In the genomic region with DNA sequence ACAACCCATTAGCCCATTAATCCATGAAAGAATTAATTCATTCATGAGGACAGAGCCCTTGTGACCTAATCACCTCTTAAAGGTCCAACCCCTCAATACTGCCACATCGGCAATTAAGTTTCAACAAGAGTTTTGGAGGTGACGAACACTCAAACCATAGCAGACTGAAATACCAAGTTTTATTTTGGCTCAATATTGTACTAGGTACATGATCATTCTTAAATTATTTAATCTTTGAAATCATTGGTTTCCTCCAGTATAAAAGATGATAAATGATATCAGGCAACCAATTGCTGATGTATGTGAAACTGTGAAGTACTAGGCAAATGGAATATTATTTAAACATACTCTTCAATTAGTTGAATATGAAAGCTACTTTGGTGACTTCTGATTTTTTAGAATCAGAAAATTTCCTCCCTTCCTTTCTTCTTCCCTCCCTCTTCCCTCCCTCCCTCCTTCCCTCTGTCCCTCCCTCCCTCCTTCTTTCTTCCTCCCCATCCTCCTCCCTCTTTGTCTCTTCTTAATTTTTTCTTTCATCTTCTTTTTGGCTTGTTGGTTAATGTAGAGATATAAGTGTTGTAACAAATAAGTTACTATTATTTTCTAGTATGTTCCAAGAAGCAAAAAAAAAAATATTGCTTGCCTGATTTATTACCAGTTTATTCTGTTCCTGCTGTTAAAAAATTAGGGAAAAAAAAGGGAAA, we compare ENCODE assay signal across 9 cellular contexts.
A peak's percentile ranks its signal among the peaks of the same experiment; 100 is the strongest.
DNase-seq lines count a peak whose midpoint lies in the region; ATAC-seq, FAIRE-seq and TF ChIP-seq lines count a peak whose summit lies in the region.
"Had no signal": no experiment of that assay in that cellular context is flagged by ENCODE, and none has a peak within 500 bp of the region (broad histone marks: within the 10 kb centered on the region; RNA-seq: fewer than 3 reads in every experiment).

No MANE protein-coding gene starts in this region.

- TF ChIP-seq CTCF in SK-N-SH (IDR thresholded peaks at IDR 0.05) (no peak), SU-DHL-6 (IDR thresholded peaks at IDR 0.05; ENCODE audit: insufficient read depth, low read length, poor library complexity, severe bottlenecking) (no peak), left lung (IDR thresholded peaks at IDR 0.05) (no peak), pancreas (IDR thresholded peaks at IDR 0.05) (no peak)

- CTCF ChIA-PET in SK-N-SH (lab: Yijun Ruan, JAX), result interaction anchor here (1.0 kb wide), 1 partner anchor 29 kb away, joined by 4 read pairs; no protein-coding TSS in a partner anchor

- no peak overlapping the region for H2AFZ ChIP-seq in SK-N-SH (ENCODE audit: low read depth)
- peak overlapping the region; percentile 49 for H2AFZ ChIP-seq in SU-DHL-6 (ENCODE audit: low read depth, low read length, severe bottlenecking)

- no peaks in the 10 kb centered on the region for H3K9me3 ChIP-seq in SK-N-SH
- no peaks in the 10 kb centered on the region for H3K9me3 ChIP-seq in SU-DHL-6 (ENCODE audit: insufficient read depth, low read length)
- no peaks in the 10 kb centered on the region for H3K9me3 ChIP-seq in left lung
- no peaks in the 10 kb centered on the region for H3K9me3 ChIP-seq in subcutaneous abdominal adipose tissue (ENCODE audit: control insufficient read depth in 5 of 5, low read length in 5 of 5)
- H3K9me3 ChIP-seq in pancreas, result no peaks in the 10 kb centered on the region

- H4K20me1 ChIP-seq in SK-N-SH (ENCODE audit: insufficient read depth) (no peaks in the 10 kb centered on the region), SU-DHL-6 (ENCODE audit: low read depth, low read length) (no peaks in the 10 kb centered on the region)

- H3K27me3 ChIP-seq in SK-N-SH (ENCODE audit: insufficient read depth) (no peaks in the 10 kb centered on the region), SU-DHL-6 (ENCODE audit: low read length) (no peaks in the 10 kb centered on the region), left lung (no peaks in the 10 kb centered on the region), subcutaneous abdominal adipose tissue (ENCODE audit: control insufficient read depth in 5 of 5, insufficient read depth in 4 of 5, low read length in 5 of 5) (no peaks in the 10 kb centered on the region), pancreas (no peaks in the 10 kb centered on the region)

- intact Hi-C loops in left lung (cut with DNase I), result no loop called here
- intact Hi-C loops in pancreas (cut with DNase I), result no loop called here

- H3K4me3 ChIP-seq in SK-N-SH (ENCODE audit: low read depth in 2 of 2, low read length in 1 of 2) (no peak overlapping the region), SU-DHL-6 (ENCODE audit: insufficient read depth, low read length, poor library complexity, severe bottlenecking) (no peak overlapping the region), left lung (peak overlapping the region in 1 of 2 donors; percentile 6), subcutaneous abdominal adipose tissue (ENCODE audit: low read depth in 1 of 5, low read length in 5 of 5) (no peak overlapping the region), pancreas (no peak overlapping the region)

- TF ChIP-seq EP300 in SK-N-SH (IDR thresholded peaks at IDR 0.05; ENCODE audit: borderline replicate concordance in 1 of 2, low read depth in 1 of 2, low read length in 1 of 2), result no peak

- ATAC-seq in SK-N-SH treated with all-trans-retinoic acid at 6 μM for 48 hours, result no peak
- ATAC-seq in left lung, result no peak
- no peak for ATAC-seq in GM19463 (IDR thresholded peaks at IDR 0.05; ENCODE audit: unreplicated experiment)
- ATAC-seq in pancreas, result no peak
- no peak for ATAC-seq in HG03045 (IDR thresholded peaks at IDR 0.05; ENCODE audit: unreplicated experiment)

- H3K9me2 ChIP-seq in SK-N-SH (no peaks in the 10 kb centered on the region), SU-DHL-6 (replicated peaks; ENCODE audit: insufficient read depth, low read length) (no peaks in the 10 kb centered on the region)

- H3K4me1 ChIP-seq in SK-N-SH (ENCODE audit: control insufficient read depth in 1 of 2, insufficient read depth in 2 of 2, low read depth in 1 of 2, low read length in 1 of 2) (peaks cover 2 to 23% of the 10 kb centered on the region in 2 experiments; a peak in 3 of 4 replicates), left lung (peaks cover 5 to 35% of the 10 kb centered on the region in 2 donors), subcutaneous abdominal adipose tissue (ENCODE audit: control insufficient read depth in 5 of 5, insufficient read depth in 5 of 5, low read length in 5 of 5) (peaks cover 0 to 29% (median 27%) of the 10 kb centered on the region in 5 donors), pancreas (peaks cover 10 to 30% (median 30%) of the 10 kb centered on the region in 3 donors)

- no peaks in the 10 kb centered on the region for H3K79me2 ChIP-seq in SK-N-SH (ENCODE audit: insufficient read depth)
- H3K79me2 ChIP-seq in SU-DHL-6 (ENCODE audit: insufficient read depth, low read length), result no peaks in the 10 kb centered on the region

- H3K27ac ChIP-seq in SK-N-SH (ENCODE audit: low read depth in 2 of 2, low read length in 1 of 2) (peak overlapping the region; percentile 76 to 100; a peak in 3 of 4 replicates), SU-DHL-6 (ENCODE audit: low read depth, low read length) (peak overlapping the region; percentile 91), left lung (peak overlapping the region; percentile 89 to 92), subcutaneous abdominal adipose tissue (ENCODE audit: low read depth, low read length) (peak overlapping the region; percentile 95), pancreas (peak overlapping the region in 2 of 4 donors; percentile 67 to 73)

- WGBS in SK-N-SH (ENCODE audit: low lambda C conversion rate), result 100% methylated on average over 2 of the region's 2 CpGs
- WGBS in pancreas, 2 donors, result 97 to 99% methylated on average over 2 of the region's 2 CpGs

- no peak for FAIRE-seq in pancreas (lab: Jason Lieb, UNC)

- no peaks in the 10 kb centered on the region for H3K36me3 ChIP-seq in SK-N-SH (replicated peaks in 1 of 2; ENCODE audit: control insufficient read depth in 1 of 2, insufficient read depth in 2 of 2, low read length in 1 of 2)
- no peaks in the 10 kb centered on the region for H3K36me3 ChIP-seq in SU-DHL-6 (ENCODE audit: low read length)
- no peaks in the 10 kb centered on the region for H3K36me3 ChIP-seq in left lung
- no peaks in the 10 kb centered on the region for H3K36me3 ChIP-seq in subcutaneous abdominal adipose tissue (ENCODE audit: control insufficient read depth in 5 of 5, insufficient read depth in 5 of 5, low read length in 5 of 5)
- no peaks in the 10 kb centered on the region for H3K36me3 ChIP-seq in pancreas

- H3F3A ChIP-seq in SK-N-SH (replicated peaks; ENCODE audit: insufficient read depth) (peaks cover 44% of the 10 kb centered on the region), SU-DHL-6 (ENCODE audit: insufficient read depth) (peaks cover 17% of the 10 kb centered on the region; the same call in 1 of the 2 replicates)

- H3K9ac ChIP-seq in SK-N-SH (peak overlapping the region; percentile 100), SU-DHL-6 (ENCODE audit: low read length) (peak overlapping the region; percentile 48; the same call in 1 of the 2 replicates), subcutaneous abdominal adipose tissue (ENCODE audit: low read length in 5 of 5) (no peak overlapping the region)

- POLR2A ChIA-PET in SK-N-SH (lab: Yijun Ruan, JAX), result no interaction called here

- DNase-seq in SK-N-SH (no peak), left lung (no peak), pancreas (no peak)
- DNase-seq: 8988T had no signal

- TF ChIP-seq RAD21 in SK-N-SH (IDR thresholded peaks at IDR 0.05; ENCODE audit: low read length), result no peak

- H3K4me2 ChIP-seq in SK-N-SH (peak overlapping the region; percentile 85), SU-DHL-6 (ENCODE audit: low read depth, low read length, poor library complexity, severe bottlenecking) (peak overlapping the region; percentile 65)

TF ChIP-seq in SK-N-SH, 30 proteins besides CTCF, POLR2A, EP300 and RAD21 (continues in another document):
- no peak for TF ChIP-seq TCF12 (IDR thresholded peaks at IDR 0.05)

TF ChIP-seq in SK-N-SH treated with all-trans-retinoic acid at 6 μM for 48 hours, 23 proteins besides CTCF, POLR2A, EP300 and RAD21 (continues in another document):
- TF ChIP-seq CREB5 (CRISPR knock-in tag; IDR thresholded peaks at IDR 0.05; ENCODE audit: low read depth), result no peak
- TF ChIP-seq, protein P1, sequence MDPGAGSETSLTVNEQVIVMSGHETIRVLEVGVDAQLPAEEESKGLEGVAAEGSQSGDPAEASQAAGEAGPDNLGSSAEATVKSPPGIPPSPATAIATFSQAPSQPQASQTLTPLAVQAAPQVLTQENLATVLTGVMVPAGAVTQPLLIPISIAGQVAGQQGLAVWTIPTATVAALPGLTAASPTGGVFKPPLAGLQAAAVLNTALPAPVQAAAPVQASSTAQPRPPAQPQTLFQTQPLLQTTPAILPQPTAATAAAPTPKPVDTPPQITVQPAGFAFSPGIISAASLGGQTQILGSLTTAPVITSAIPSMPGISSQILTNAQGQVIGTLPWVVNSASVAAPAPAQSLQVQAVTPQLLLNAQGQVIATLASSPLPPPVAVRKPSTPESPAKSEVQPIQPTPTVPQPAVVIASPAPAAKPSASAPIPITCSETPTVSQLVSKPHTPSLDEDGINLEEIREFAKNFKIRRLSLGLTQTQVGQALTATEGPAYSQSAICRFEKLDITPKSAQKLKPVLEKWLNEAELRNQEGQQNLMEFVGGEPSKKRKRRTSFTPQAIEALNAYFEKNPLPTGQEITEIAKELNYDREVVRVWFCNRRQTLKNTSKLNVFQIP (CRISPR knock-in tag; IDR thresholded peaks at IDR 0.05; ENCODE audit: borderline replicate concordance, low read depth), result no peak
- TF ChIP-seq, protein P2, sequence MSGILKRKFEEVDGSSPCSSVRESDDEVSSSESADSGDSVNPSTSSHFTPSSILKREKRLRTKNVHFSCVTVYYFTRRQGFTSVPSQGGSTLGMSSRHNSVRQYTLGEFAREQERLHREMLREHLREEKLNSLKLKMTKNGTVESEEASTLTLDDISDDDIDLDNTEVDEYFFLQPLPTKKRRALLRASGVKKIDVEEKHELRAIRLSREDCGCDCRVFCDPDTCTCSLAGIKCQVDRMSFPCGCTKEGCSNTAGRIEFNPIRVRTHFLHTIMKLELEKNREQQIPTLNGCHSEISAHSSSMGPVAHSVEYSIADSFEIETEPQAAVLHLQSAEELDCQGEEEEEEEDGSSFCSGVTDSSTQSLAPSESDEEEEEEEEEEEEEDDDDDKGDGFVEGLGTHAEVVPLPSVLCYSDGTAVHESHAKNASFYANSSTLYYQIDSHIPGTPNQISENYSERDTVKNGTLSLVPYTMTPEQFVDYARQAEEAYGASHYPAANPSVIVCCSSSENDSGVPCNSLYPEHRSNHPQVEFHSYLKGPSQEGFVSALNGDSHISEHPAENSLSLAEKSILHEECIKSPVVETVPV (CRISPR knock-in tag; IDR thresholded peaks at IDR 0.05), result no peak

Comparison
In these comparisons a context has a peak if more than half of its experiments do, and no peak if none do; other contexts are left out.
1. H3K9ac ChIP-seq: peak in SK-N-SH (single experiment) and SU-DHL-6 (single experiment); none in subcutaneous abdominal adipose tissue (0 of 5).